1 cellular context compared by ENCODE assay signal in the genomic region with DNA sequence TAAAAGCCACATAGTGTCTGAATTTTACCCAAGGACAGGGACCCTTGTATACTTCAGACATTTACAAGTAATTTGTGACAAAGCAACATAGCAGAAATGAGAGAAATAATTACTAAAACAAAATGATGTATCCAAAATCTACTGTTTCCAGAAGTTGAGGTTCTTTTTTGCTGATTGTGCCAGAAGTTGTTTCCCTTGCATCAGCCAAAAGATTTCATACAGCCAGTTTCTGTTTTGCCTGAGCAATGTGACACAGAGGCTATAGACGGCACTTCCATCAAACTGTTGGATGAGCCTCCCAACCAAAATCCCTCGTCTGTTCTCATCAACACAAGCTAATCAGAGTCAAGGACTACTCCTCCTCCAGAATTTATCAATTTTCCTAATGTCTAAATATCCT.
TF ChIP-seq lines count a peak whose summit lies in the region.

No MANE protein-coding gene starts in this region.

TF ChIP-seq in IMR-90, 13 proteins besides CTCF, POLR2A, EP300 and RAD21 (continued from another document):
- TF ChIP-seq ELK1 (IDR thresholded peaks at IDR 0.05; ENCODE audit: borderline replicate concordance, low read depth, low read length) = no peak
- peak; percentile 12; the same call in 1 of the 2 replicates for TF ChIP-seq MAFK (IDR thresholded peaks at IDR 0.05; ENCODE audit: low read depth, low read length)
